Comparison of ENCODE assay signal across 15 cellular contexts in the genomic region with DNA sequence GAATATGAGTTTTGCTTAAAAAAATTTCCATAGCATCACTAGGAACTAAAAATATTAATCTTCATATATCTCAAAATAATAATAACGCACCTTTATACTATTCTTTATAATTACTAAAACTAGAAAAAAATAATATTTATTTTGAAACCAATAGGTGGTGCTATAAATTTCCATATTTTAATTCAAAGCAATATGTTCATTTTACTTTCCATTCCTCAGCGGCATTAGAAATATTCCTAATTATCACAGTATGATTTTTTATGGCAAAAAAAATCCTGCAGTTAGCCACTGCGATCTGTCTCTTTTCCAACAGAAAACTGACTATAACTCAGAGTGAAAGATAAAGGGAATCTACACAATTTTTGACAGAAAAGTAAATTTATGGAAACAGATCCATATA.
DNase-seq lines count a peak whose midpoint lies in the region; ATAC-seq and TF ChIP-seq lines count a peak whose summit lies in the region.
"Had no signal": no experiment of that assay in that cellular context is flagged by ENCODE, and none has a peak within 500 bp of the region (broad histone marks: within the 10 kb centered on the region; RNA-seq: fewer than 3 reads in every experiment).

No MANE protein-coding gene starts in this region.

- no peak overlapping the region for H3K4me3 Mint-ChIP-seq in MCF 10A (ENCODE audit: unreplicated experiment)
- H3K4me3 Mint-ChIP-seq in activated CD4-positive, alpha-beta memory T cell treated with anti-CD3 and anti-CD28 coated beads, Interleukin-2, amount 10 ng/mL, durations not matched to agents 7 days and 5 days, result no peak overlapping the region
- H3K4me3 Mint-ChIP-seq in activated CD4-positive, alpha-beta T cell treated with anti-CD3 and anti-CD28 coated beads for 36 hours, result no peak overlapping the region
- H3K4me3 Mint-ChIP-seq: activated B cell treated with CpG ODN at 0.5 μM for 24 hours, IgD-negative memory B cell, memory B cell had no signal

- no peak overlapping the region for H3K27ac Mint-ChIP-seq in MCF 10A (ENCODE audit: low read depth, unreplicated experiment)
- no peak overlapping the region for H3K27ac Mint-ChIP-seq in activated CD4-positive, alpha-beta memory T cell treated with anti-CD3 and anti-CD28 coated beads, Interleukin-2, amount 10 ng/mL, durations not matched to agents 7 days and 5 days
- no peak overlapping the region for H3K27ac Mint-ChIP-seq in activated CD4-positive, alpha-beta T cell treated with anti-CD3 and anti-CD28 coated beads for 36 hours
- H3K27ac Mint-ChIP-seq: activated B cell treated with CpG ODN at 0.5 μM for 24 hours, IgD-negative memory B cell, memory B cell had no signal

- WGBS in gastroesophageal sphincter (ENCODE audit: low coverage in 1 of 2), 2 donors, result 11 to 17% methylated on average over 3 of the region's 3 CpGs

- H3K9me3 Mint-ChIP-seq in MCF 10A (ENCODE audit: unreplicated experiment), result no peaks in the 10 kb centered on the region
- no peaks in the 10 kb centered on the region for H3K9me3 Mint-ChIP-seq in activated CD4-positive, alpha-beta memory T cell treated with anti-CD3 and anti-CD28 coated beads, Interleukin-2, amount 10 ng/mL, durations not matched to agents 7 days and 5 days
- H3K9me3 Mint-ChIP-seq in activated CD4-positive, alpha-beta T cell treated with anti-CD3 and anti-CD28 coated beads for 36 hours (ENCODE audit: low read depth), result no peaks in the 10 kb centered on the region
- H3K9me3 Mint-ChIP-seq: activated B cell treated with CpG ODN at 0.5 μM for 24 hours, memory B cell had no signal

- no peaks in the 10 kb centered on the region for H3K27me3 Mint-ChIP-seq in MCF 10A (ENCODE audit: insufficient read depth, unreplicated experiment)
- H3K27me3 Mint-ChIP-seq in activated CD4-positive, alpha-beta memory T cell treated with anti-CD3 and anti-CD28 coated beads, Interleukin-2, amount 10 ng/mL, durations not matched to agents 7 days and 5 days, result no peaks in the 10 kb centered on the region
- H3K27me3 Mint-ChIP-seq in activated CD4-positive, alpha-beta T cell treated with anti-CD3 and anti-CD28 coated beads for 36 hours, result no peaks in the 10 kb centered on the region
- H3K27me3 Mint-ChIP-seq: activated B cell treated with CpG ODN at 0.5 μM for 24 hours, IgD-negative memory B cell, memory B cell had no signal

- ATAC-seq in gastroesophageal sphincter, result no peak
- no peak for ATAC-seq in GM19395 (IDR thresholded peaks at IDR 0.05; ENCODE audit: unreplicated experiment)
- ATAC-seq in activated CD4-positive, alpha-beta T cell treated with anti-CD3 and anti-CD28 coated beads for 36 hours, result no peak

- H3K9me3 ChIP-seq in breast epithelium, result no peaks in the 10 kb centered on the region
- H3K9me3 ChIP-seq in gastroesophageal sphincter, result no peaks in the 10 kb centered on the region
- H3K9me3 ChIP-seq in tibial artery, result no peaks in the 10 kb centered on the region

- H3K4me1 ChIP-seq in breast epithelium, result no peaks in the 10 kb centered on the region
- peaks cover 0 to 29% (median 0%) of the 10 kb centered on the region in 3 donors for H3K4me1 ChIP-seq in gastroesophageal sphincter
- peaks cover 0 to 39% (median 13%) of the 10 kb centered on the region in 4 donors for H3K4me1 ChIP-seq in tibial artery

- no peak for TF ChIP-seq POLR2A in breast epithelium (IDR thresholded peaks at IDR 0.05)
- no peak for TF ChIP-seq POLR2A in gastroesophageal sphincter (IDR thresholded peaks at IDR 0.05)

- H3K36me3 Mint-ChIP-seq in MCF 10A (ENCODE audit: insufficient read depth, unreplicated experiment), result no peaks in the 10 kb centered on the region
- H3K36me3 Mint-ChIP-seq in activated CD4-positive, alpha-beta memory T cell treated with anti-CD3 and anti-CD28 coated beads, Interleukin-2, amount 10 ng/mL, durations not matched to agents 7 days and 5 days (ENCODE audit: low read depth), result no peaks in the 10 kb centered on the region
- H3K36me3 Mint-ChIP-seq in activated CD4-positive, alpha-beta T cell treated with anti-CD3 and anti-CD28 coated beads for 36 hours (ENCODE audit: low read depth), result no peaks in the 10 kb centered on the region
- H3K36me3 Mint-ChIP-seq: IgD-negative memory B cell, memory B cell had no signal

- H3K27ac ChIP-seq in breast epithelium (peak overlapping the region in 1 of 2 donors; percentile 12), VCaP (no peak overlapping the region), gastroesophageal sphincter (peak overlapping the region in 2 of 4 donors; percentile 32 to 40), tibial artery (peak overlapping the region in 1 of 2 donors; percentile 50)

- TF ChIP-seq CTCF in MCF 10A (IDR thresholded peaks at IDR 0.05; ENCODE audit: unreplicated experiment), result peak; percentile 28
- no peak for TF ChIP-seq CTCF in breast epithelium (IDR thresholded peaks at IDR 0.05)
- TF ChIP-seq CTCF in VCaP (conservative IDR thresholded peaks at IDR 0.05), result peak; percentile 55
- peak in 3 of 4 experiments; percentile 22 to 36 (median 31) for TF ChIP-seq CTCF in gastroesophageal sphincter (IDR thresholded peaks at IDR 0.05)
- peak; percentile 23 to 29 for TF ChIP-seq CTCF in tibial artery (IDR thresholded peaks at IDR 0.05)

- intact Hi-C loops in MCF 10A (cut with micrococcal nuclease), result loop anchor here (1.0 to 10.0 kb wide), 4 partner anchors 242 to 906 kb away; no protein-coding TSS in a partner anchor
- intact Hi-C loops in breast epithelium (cut with DNase I; ENCODE audit: low total_unique reads), result no loop called here
- intact Hi-C loops in tibial artery (cut with DNase I; ENCODE audit: low total_unique reads), result loop anchor here (10.0 kb wide), 2 partner anchors 648 to 878 kb away; no protein-coding TSS in a partner anchor
- intact Hi-C loops in activated CD4-positive, alpha-beta T cell treated with anti-CD3 and anti-CD28 coated beads for 36 hours (cut with DNase I, micrococcal nuclease), result loop anchor here in 1 of 2 experiments (5.0 kb wide), 1 partner anchor 905 kb away; no protein-coding TSS in a partner anchor

- TF ChIP-seq EP300 in gastroesophageal sphincter (IDR thresholded peaks at IDR 0.05), result no peak

- DNase-seq in MCF 10A (ENCODE audit: unreplicated experiment) (no peak), breast epithelium (ENCODE audit: low spot score in 2 of 2) (no peak), tibial artery (no peak)
- no peak for DNase-seq in activated CD4-positive, alpha-beta memory T cell treated with anti-CD3 and anti-CD28 coated beads, Interleukin-2, amount 10 ng/mL, durations not matched to agents 7 days and 5 days
- no peak for DNase-seq in activated CD4-positive, alpha-beta T cell treated with anti-CD3 and anti-CD28 coated beads for 36 hours
- DNase-seq: activated B cell treated with CpG ODN at 0.5 μM for 24 hours, anterior cingulate cortex, NCI-H1930, occipital lobe, trophoblast cell had no signal

- CTCF ChIA-PET in MCF 10A (lab: Yijun Ruan, JAX), result interaction anchor here (0.5 to 6.0 kb wide), 8 partner anchors 9 to 813 kb away, joined by 3 to 50 read pairs (median 4); no protein-coding TSS in a partner anchor
- CTCF ChIA-PET in activated CD4-positive, alpha-beta memory T cell treated with anti-CD3 and anti-CD28 coated beads, Interleukin-2, amount 10 ng/mL, durations not matched to agents 7 days and 5 days (lab: Charles Lee), result no interaction called here
- CTCF ChIA-PET in activated CD4-positive, alpha-beta T cell treated with anti-CD3 and anti-CD28 coated beads for 36 hours (lab: Charles Lee), result no interaction called here

- H3K36me3 ChIP-seq in breast epithelium, result no peaks in the 10 kb centered on the region
- H3K36me3 ChIP-seq in gastroesophageal sphincter, result no peaks in the 10 kb centered on the region
- H3K36me3 ChIP-seq in tibial artery, result no peaks in the 10 kb centered on the region

- BruUV-seq in MCF 10A (replicated peaks; lab: Mats Ljungman, UMichigan), result no TSS peak

- H3K27me3 ChIP-seq in breast epithelium, result no peaks in the 10 kb centered on the region
- no peaks in the 10 kb centered on the region for H3K27me3 ChIP-seq in gastroesophageal sphincter
- no peaks in the 10 kb centered on the region for H3K27me3 ChIP-seq in tibial artery

- POLR2A ChIA-PET in MCF 10A (lab: Yijun Ruan, JAX), result interaction anchor here (0.9 to 1.0 kb wide), 2 partner anchors 42 to 47 kb away, joined by 3 read pairs; no protein-coding TSS in a partner anchor
- POLR2A ChIA-PET in activated CD4-positive, alpha-beta memory T cell treated with anti-CD3 and anti-CD28 coated beads, Interleukin-2, amount 10 ng/mL, durations not matched to agents 7 days and 5 days (lab: Charles Lee), result no interaction called here
- POLR2A ChIA-PET in activated CD4-positive, alpha-beta T cell treated with anti-CD3 and anti-CD28 coated beads for 36 hours (lab: Charles Lee), result no interaction called here

- H3K4me3 ChIP-seq in breast epithelium (peak overlapping the region in 1 of 3 donors; percentile 16), gastroesophageal sphincter (peak overlapping the region in 1 of 2 donors; percentile 10), tibial artery (no peak overlapping the region)

- peaks cover 20% of the 10 kb centered on the region for H3K4me1 Mint-ChIP-seq in MCF 10A (ENCODE audit: insufficient read depth, unreplicated experiment)
- H3K4me1 Mint-ChIP-seq in activated CD4-positive, alpha-beta memory T cell treated with anti-CD3 and anti-CD28 coated beads, Interleukin-2, amount 10 ng/mL, durations not matched to agents 7 days and 5 days, result no peaks in the 10 kb centered on the region
- no peaks in the 10 kb centered on the region for H3K4me1 Mint-ChIP-seq in activated CD4-positive, alpha-beta T cell treated with anti-CD3 and anti-CD28 coated beads for 36 hours
- H3K4me1 Mint-ChIP-seq: activated B cell treated with CpG ODN at 0.5 μM for 24 hours, IgD-negative memory B cell, memory B cell had no signal

Comparison
In these comparisons a context has a peak if more than half of its experiments do, and no peak if none do; other contexts are left out.
1. CTCF ChIP-seq: peak in MCF 10A (single experiment), VCaP (single experiment), gastroesophageal sphincter (3 of 4) and tibial artery (2 of 2); none in breast epithelium (0 of 3).